In genomic region chr6:53794720-53795253, GRCh38 we compare ENCODE assay signal across 8 cellular contexts. TPM values are rescaled to one million over a fixed set of nuclear protein-coding genes. Genes with fewer than 3 reads are reported as not detected.
DNase-seq lines count a peak whose midpoint lies in the region; TF ChIP-seq lines count a peak whose summit lies in the region.

Gene LRRC1 (plus strand): TSS chr6:53795005. CDS start chr6:53795257, 252 bp downstream.

- H3K4me1 ChIP-seq in OCI-LY1 (ENCODE audit: insufficient read depth, low read length, severe bottlenecking) (peaks cover 25% of the 10 kb centered on the region), esophagus (ENCODE audit: control insufficient read depth in 2 of 2, insufficient read depth in 2 of 2, low read length in 1 of 2) (peaks cover 0 to 3% of the 10 kb centered on the region in 2 donors), muscle layer of duodenum (ENCODE audit: control insufficient read depth in 1 of 2, insufficient read depth in 2 of 2, low read length in 2 of 2) (peaks cover 8 to 17% of the 10 kb centered on the region in 2 donors)

- H3K27ac ChIP-seq in OCI-LY1 (ENCODE audit: low read depth, low read length, poor library complexity, severe bottlenecking) (peak within 1 kb of the TSS; percentile 84), esophagus (ENCODE audit: low read depth in 2 of 2, low read length in 1 of 2) (peak within 1 kb of the TSS; percentile 89 to 93), muscle layer of duodenum (ENCODE audit: low read length) (peak within 1 kb of the TSS; percentile 45)

- H3K27me3 Mint-ChIP-seq in Calu3 (ENCODE audit: unreplicated experiment), result no peaks in the 10 kb centered on the region
- H3K27me3 Mint-ChIP-seq in activated T-cell treated with anti-CD3 and anti-CD28 coated beads, Interleukin-2, amount 50 U/mL, for 24 hours, result peaks cover 48% of the 10 kb centered on the region

- 0 out of 2 replicates have a peak, but pooled peaks cover 3% of the 10 kb centered on the region for H3F3A ChIP-seq in OCI-LY1 (ENCODE audit: insufficient read depth, low read length)

- TF ChIP-seq CTCF in Calu3 (IDR thresholded peaks at IDR 0.05; ENCODE audit: unreplicated experiment) (no peak), GM20000 (IDR thresholded peaks at IDR 0.05; ENCODE audit: extremely low read depth, missing control alignments) (no peak), OCI-LY1 (IDR thresholded peaks at IDR 0.05; ENCODE audit: low read length) (no peak)

- H3K4me2 ChIP-seq in OCI-LY1 (ENCODE audit: low read length), result peak within 1 kb of the TSS; percentile 77

- no peaks in the 10 kb centered on the region for H3K9me2 ChIP-seq in OCI-LY1 (ENCODE audit: low read depth, low read length)

- no peaks in the 10 kb centered on the region for H3K79me2 ChIP-seq in OCI-LY1 (ENCODE audit: insufficient read depth, low read length)

- H3K27me3 ChIP-seq in OCI-LY1 (ENCODE audit: insufficient read depth, low read length) (no peaks in the 10 kb centered on the region), esophagus (ENCODE audit: control insufficient read depth in 1 of 2, insufficient read depth in 2 of 2, low read length in 2 of 2) (no peaks in the 10 kb centered on the region), muscle layer of duodenum (ENCODE audit: low read depth, low read length) (no peaks in the 10 kb centered on the region)

- H3K36me3 ChIP-seq in OCI-LY1 (ENCODE audit: insufficient read depth, low read length) (no peaks in the 10 kb centered on the region; the same call in 1 of the 2 replicates), esophagus (ENCODE audit: control insufficient read depth in 2 of 2, insufficient read depth in 2 of 2, low read length in 1 of 2) (no peaks in the 10 kb centered on the region), muscle layer of duodenum (ENCODE audit: control insufficient read depth in 1 of 2, insufficient read depth in 2 of 2, low read length in 2 of 2) (no peaks in the 10 kb centered on the region)

- peaks cover 58% of the 10 kb centered on the region for H3K4me1 Mint-ChIP-seq in Calu3 (ENCODE audit: low read depth, unreplicated experiment)
- peaks cover 32% of the 10 kb centered on the region for H3K4me1 Mint-ChIP-seq in activated T-cell treated with anti-CD3 and anti-CD28 coated beads, Interleukin-2, amount 50 U/mL, for 24 hours (ENCODE audit: low read depth)

- CTCF ChIA-PET in Calu3 (lab: Charles Lee), result interaction anchor here (0.7 to 4.8 kb wide), 12 partner anchors 16 to 292 kb away, joined by 3 to 73 read pairs (median 5); no protein-coding TSS in a partner anchor

- intact Hi-C loops in Calu3 (cut with micrococcal nuclease; ENCODE audit: unreplicated experiment), result loop anchor here (2.0 to 10.0 kb wide), 2 partner anchors 60 to 130 kb away; no protein-coding TSS in a partner anchor

- H3K4me3 ChIP-seq in OCI-LY1 (ENCODE audit: low read depth, low read length, poor library complexity, severe bottlenecking), result peak within 1 kb of the TSS; percentile 72
- peak within 1 kb of the TSS; percentile 74 to 84 for H3K4me3 ChIP-seq in esophagus (ENCODE audit: low read depth in 1 of 2, low read length in 2 of 2)
- peak within 1 kb of the TSS; percentile 92 to 98 for H3K4me3 ChIP-seq in muscle layer of duodenum (ENCODE audit: low read depth in 1 of 2, low read length in 2 of 2)

- H3K27ac Mint-ChIP-seq in Calu3 (ENCODE audit: unreplicated experiment), result peak within 1 kb of the TSS; percentile 91
- peak within 1 kb of the TSS; percentile 93 for H3K27ac Mint-ChIP-seq in activated T-cell treated with anti-CD3 and anti-CD28 coated beads, Interleukin-2, amount 50 U/mL, for 24 hours

- peak within 1 kb of the TSS; percentile 95 for H3K4me3 Mint-ChIP-seq in Calu3 (ENCODE audit: low read depth, unreplicated experiment)
- peak within 1 kb of the TSS; percentile 91 for H3K4me3 Mint-ChIP-seq in activated T-cell treated with anti-CD3 and anti-CD28 coated beads, Interleukin-2, amount 50 U/mL, for 24 hours

- peak within 1 kb of the TSS; percentile 66 for H3K9ac ChIP-seq in OCI-LY1 (ENCODE audit: low read length)

- H4K20me1 ChIP-seq in OCI-LY1 (ENCODE audit: insufficient read depth, low read length), result no peaks in the 10 kb centered on the region

- H3K36me3 Mint-ChIP-seq in Calu3 (ENCODE audit: insufficient read depth, unreplicated experiment), result peaks cover 50% of the 10 kb centered on the region
- H3K36me3 Mint-ChIP-seq in activated T-cell treated with anti-CD3 and anti-CD28 coated beads, Interleukin-2, amount 50 U/mL, for 24 hours (ENCODE audit: low read depth), result peaks cover 6% of the 10 kb centered on the region

- peaks cover 3% of the 10 kb centered on the region; the same call in 1 of the 2 replicates for H3K9me3 ChIP-seq in OCI-LY1 (ENCODE audit: low read length)
- H3K9me3 ChIP-seq in esophagus (ENCODE audit: control insufficient read depth in 2 of 2, insufficient read depth in 1 of 2, low read depth in 1 of 2, low read length in 1 of 2), result no peaks in the 10 kb centered on the region
- H3K9me3 ChIP-seq in muscle layer of duodenum (ENCODE audit: control insufficient read depth in 1 of 2, low read length in 2 of 2), result no peaks in the 10 kb centered on the region

- no TSS peak for BruUV-seq in Calu3 (replicated peaks; lab: Mats Ljungman, UMichigan)

- 0 to 1% methylated on average over 48 to 68 of the region's 68 CpGs for WGBS in esophagus, 2 donors

- H3K9me3 Mint-ChIP-seq in Calu3 (ENCODE audit: low read depth, unreplicated experiment), result no peaks in the 10 kb centered on the region
- H3K9me3 Mint-ChIP-seq in activated T-cell treated with anti-CD3 and anti-CD28 coated beads, Interleukin-2, amount 50 U/mL, for 24 hours, result no peaks in the 10 kb centered on the region

- H2AFZ ChIP-seq in OCI-LY1 (ENCODE audit: low read length), result 0 out of 2 replicates have a peak within 1 kb of the TSS, but pooled peaks have one; percentile 29

- DNase-seq in Calu3, result peak; percentile 96
- DNase-seq in GM20000 (ENCODE audit: low spot score), result peak; percentile 91
- peak; percentile 91 for DNase-seq in HT-29 (ENCODE audit: low spot score)
- peak; percentile 90 for DNase-seq in activated T-cell treated with anti-CD3 and anti-CD28 coated beads, Interleukin-2, amount 50 U/mL, for 24 hours
- peak; percentile 71 for DNase-seq in stimulated activated CD8-positive, alpha-beta memory T cell treated with anti-CD3 and anti-CD28 coated beads, Interleukin-7, amount 100 ng/mL, for 24 hours (ENCODE audit: low read depth)

RNA-seq across cellular contexts. Expression of gene LRRC1, which starts in this region (rescaled TPM):
- 26.6 TPM in 2 replicates for total RNA-seq in Calu3 (2022)
- 56.7 and 64.0 TPM in 2 replicates for total RNA-seq in HT-29 (2014; rRNA removed; shearing (Covaris generic))
- 10 to 100 TPM; 13.6 to 15.2 TPM for polyA plus RNA-seq in esophagus

Comparison
In these comparisons a context has a peak if more than half of its experiments do, and no peak if none do; other contexts are left out.
1. Peak in every context shown above with its lines: DNase-seq, H3K4me3 ChIP-seq and H3K27ac ChIP-seq.